1 cellular context compared by ENCODE assay signal in the genomic region with DNA sequence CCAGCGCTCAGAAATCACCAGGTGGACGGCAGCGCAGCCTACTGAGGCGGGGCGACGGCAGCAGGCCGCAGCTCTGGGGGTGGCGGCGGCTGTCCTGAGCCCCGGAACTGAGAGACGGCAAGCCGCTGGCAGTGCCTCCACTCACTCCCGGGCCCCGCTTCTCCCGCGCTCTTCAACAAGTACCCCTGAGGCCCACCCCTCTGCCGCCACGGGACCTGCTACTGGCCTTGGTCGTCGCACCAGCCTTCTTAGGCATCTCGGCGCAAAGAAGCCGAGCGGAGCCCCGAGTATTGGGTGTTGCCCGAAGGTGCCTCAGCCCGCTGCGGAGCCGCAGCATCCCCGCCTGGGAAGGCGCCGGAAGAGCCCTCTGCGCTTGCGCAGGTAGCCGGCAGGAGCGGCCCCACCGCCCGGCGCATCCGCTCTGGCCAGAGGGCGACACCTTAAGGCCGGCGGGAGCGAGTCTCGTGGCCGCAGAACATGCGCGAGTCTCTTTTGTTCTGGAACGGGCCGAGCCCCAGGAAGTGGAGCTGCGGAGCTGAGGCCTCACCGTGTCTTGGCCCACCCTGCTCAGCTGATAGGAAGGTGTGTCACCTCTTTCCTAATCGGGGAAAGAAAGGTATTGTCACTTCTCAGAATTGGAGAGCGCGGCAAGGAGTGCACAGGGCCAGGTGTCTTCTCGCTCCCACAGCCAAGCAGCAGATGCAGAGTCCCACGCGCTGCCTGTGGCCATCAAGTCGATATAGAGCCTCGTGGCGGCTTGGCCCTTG.
TF ChIP-seq lines count a peak whose summit lies in the region.

Gene C15orf40 (minus strand): TSS at position 369 of the 767 bp plus-strand sequence. CDS start 32 bp downstream, at position 337.

TF ChIP-seq in H1, 55 proteins besides CTCF, POLR2A, EP300 and RAD21 (continues in another document):
- TF ChIP-seq CREB1 (IDR thresholded peaks at IDR 0.05) (peak; percentile 62), SP2 (IDR thresholded peaks at IDR 0.05; ENCODE audit: low read length) (peak; percentile 48; the same call in 1 of the 2 replicates), NANOG (IDR thresholded peaks at IDR 0.05; ENCODE audit: insufficient read depth, low read depth, low read length, poor library complexity, severe bottlenecking) (no peak), CBX8 (IDR thresholded peaks at IDR 0.05; ENCODE audit: borderline replicate concordance, low read depth, low read length) (no peak), EZH2 (IDR thresholded peaks at IDR 0.05; ENCODE audit: low read depth, low read length, severe bottlenecking) (no peak), KDM4A (IDR thresholded peaks at IDR 0.05; ENCODE audit: low read depth, low read length, severe bottlenecking) (no peak), SIRT6 (IDR thresholded peaks at IDR 0.05; ENCODE audit: low read length) (no peak), GABPA (IDR thresholded peaks at IDR 0.05; ENCODE audit: borderline replicate concordance, insufficient read depth, low read length) (peak; percentile 59; the same call in 1 of the 2 replicates), TCF12 (IDR thresholded peaks at IDR 0.05; ENCODE audit: low read depth, low read length) (0 out of 2 replicates have a peak, but pooled peaks have one; percentile 31), CEBPB (IDR thresholded peaks at IDR 0.05; ENCODE audit: low read depth, low read length) (no peak), FOSL1 (IDR thresholded peaks at IDR 0.05; ENCODE audit: insufficient read depth, low read depth, low read length) (no peak), SP4 (IDR thresholded peaks at IDR 0.05; ENCODE audit: low read length) (no peak; the same call in 1 of the 2 replicates), ASH2L (IDR thresholded peaks at IDR 0.05; ENCODE audit: low read length) (peak; percentile 77), EGR1 (IDR thresholded peaks at IDR 0.05; ENCODE audit: borderline replicate concordance, low read depth, low read length) (peak; percentile 52; the same call in 1 of the 2 replicates), TAF7 (optimal IDR thresholded peaks at IDR 0.05; ENCODE audit: borderline replicate concordance, low read depth, low read length) (peak; percentile 63), KDM5A (IDR thresholded peaks at IDR 0.05; ENCODE audit: low read length) (0 out of 2 replicates have a peak, but pooled peaks have one; percentile 36), JUN (IDR thresholded peaks at IDR 0.05; ENCODE audit: low read depth, low read length) (no peak), SRF (IDR thresholded peaks at IDR 0.05; ENCODE audit: low read depth, low read length) (no peak), ATF3 (IDR thresholded peaks at IDR 0.05; ENCODE audit: insufficient read depth, low read depth, low read length) (0 out of 2 replicates have a peak, but pooled peaks have one; percentile 60), GTF2F1 (IDR thresholded peaks at IDR 0.05; ENCODE audit: borderline replicate concordance, low read depth, low read length) (peak; percentile 80), RXRA (IDR thresholded peaks at IDR 0.05; ENCODE audit: insufficient read depth, low read depth, low read length) (no peak), CTBP2 (IDR thresholded peaks at IDR 0.05; ENCODE audit: borderline replicate concordance, insufficient read depth, insufficient read length, low read length) (no peak), SAP30 (IDR thresholded peaks at IDR 0.05; ENCODE audit: insufficient read depth, insufficient replicate concordance, low read length) (peak; percentile 38), SUZ12 (IDR thresholded peaks at IDR 0.05; ENCODE audit: low read length) (no peak), RNF2 (IDR thresholded peaks at IDR 0.05; ENCODE audit: borderline replicate concordance, low read depth, low read length, missing control alignments, poor library complexity, severe bottlenecking) (no peak), HDAC6 (IDR thresholded peaks at IDR 0.05; ENCODE audit: low read depth, low read length) (no peak), CBX5 (IDR thresholded peaks at IDR 0.05; ENCODE audit: low read depth, low read length) (no peak), POLR2AphosphoS5 (IDR thresholded peaks at IDR 0.05; ENCODE audit: low read depth, low read length) (peak; percentile 74; the same call in 1 of the 2 replicates), CHD1 (IDR thresholded peaks at IDR 0.05; ENCODE audit: low read depth, low read length) (no peak), ZNF274 (IDR thresholded peaks at IDR 0.05; ENCODE audit: borderline replicate concordance, extremely low read depth, low read length) (no peak), TBP (IDR thresholded peaks at IDR 0.05; ENCODE audit: low read depth, low read length) (peak; percentile 77; the same call in 1 of the 2 replicates), JUND (IDR thresholded peaks at IDR 0.05; ENCODE audit: low read length) (no peak), CHD7 (IDR thresholded peaks at IDR 0.05; ENCODE audit: insufficient replicate concordance, low read length) (no peak), SP1 (IDR thresholded peaks at IDR 0.05; ENCODE audit: low read depth, low read length) (no peak), BRCA1 (IDR thresholded peaks at IDR 0.05; ENCODE audit: low read depth, low read length) (no peak), CHD2 (IDR thresholded peaks at IDR 0.05; ENCODE audit: low read length) (no peak), TEAD4 (IDR thresholded peaks at IDR 0.05; ENCODE audit: low read depth, low read length) (no peak), YY1 (IDR thresholded peaks at IDR 0.05; ENCODE audit: low read depth, low read length) (no peak), NRF1 (IDR thresholded peaks at IDR 0.05; ENCODE audit: low read depth, low read length) (peak; percentile 92), BCL11A (IDR thresholded peaks at IDR 0.05; ENCODE audit: low read depth in 2 of 2, low read length in 2 of 2) (no peak), RFX5 (IDR thresholded peaks at IDR 0.05; ENCODE audit: borderline replicate concordance, low read depth, low read length) (no peak), MAFK (IDR thresholded peaks at IDR 0.05; ENCODE audit: low read depth, low read length) (no peak), POU5F1 (IDR thresholded peaks at IDR 0.05; ENCODE audit: low read depth, low read length) (no peak), HDAC2 (IDR thresholded peaks at IDR 0.05; ENCODE audit: borderline replicate concordance in 1 of 2, low read depth in 2 of 2, low read length in 2 of 2) (no peak), KDM1A (IDR thresholded peaks at IDR 0.05; ENCODE audit: borderline replicate concordance, low read length) (no peak), SIX5 (IDR thresholded peaks at IDR 0.05; ENCODE audit: low read depth, low read length) (no peak), SIN3A (conservative IDR thresholded peaks at IDR 0.05 in 1 of 2, IDR thresholded peaks at IDR 0.05 in 1 of 2; ENCODE audit: low read depth in 1 of 2, low read length in 2 of 2) (peak in 1 of 2 experiments; percentile 68; a peak in 1 of 4 replicates), TAF1 (IDR thresholded peaks at IDR 0.05; ENCODE audit: low read depth, low read length) (peak; percentile 84), RBBP5 (IDR thresholded peaks at IDR 0.05; ENCODE audit: borderline replicate concordance, low read depth, low read length) (peak; percentile 75; the same call in 1 of the 2 replicates), BACH1 (IDR thresholded peaks at IDR 0.05; ENCODE audit: low read length) (no peak)
- TF ChIP-seq, protein P1, sequence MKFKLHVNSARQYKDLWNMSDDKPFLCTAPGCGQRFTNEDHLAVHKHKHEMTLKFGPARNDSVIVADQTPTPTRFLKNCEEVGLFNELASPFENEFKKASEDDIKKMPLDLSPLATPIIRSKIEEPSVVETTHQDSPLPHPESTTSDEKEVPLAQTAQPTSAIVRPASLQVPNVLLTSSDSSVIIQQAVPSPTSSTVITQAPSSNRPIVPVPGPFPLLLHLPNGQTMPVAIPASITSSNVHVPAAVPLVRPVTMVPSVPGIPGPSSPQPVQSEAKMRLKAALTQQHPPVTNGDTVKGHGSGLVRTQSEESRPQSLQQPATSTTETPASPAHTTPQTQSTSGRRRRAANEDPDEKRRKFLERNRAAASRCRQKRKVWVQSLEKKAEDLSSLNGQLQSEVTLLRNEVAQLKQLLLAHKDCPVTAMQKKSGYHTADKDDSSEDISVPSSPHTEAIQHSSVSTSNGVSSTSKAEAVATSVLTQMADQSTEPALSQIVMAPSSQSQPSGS (IDR thresholded peaks at IDR 0.05; ENCODE audit: low read length) = 0 out of 2 replicates have a peak, but pooled peaks have one; percentile 32
- TF ChIP-seq, protein P2, sequence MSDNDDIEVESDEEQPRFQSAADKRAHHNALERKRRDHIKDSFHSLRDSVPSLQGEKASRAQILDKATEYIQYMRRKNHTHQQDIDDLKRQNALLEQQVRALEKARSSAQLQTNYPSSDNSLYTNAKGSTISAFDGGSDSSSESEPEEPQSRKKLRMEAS (IDR thresholded peaks at IDR 0.05) = peak; percentile 99
- TF ChIP-seq, protein P3, sequence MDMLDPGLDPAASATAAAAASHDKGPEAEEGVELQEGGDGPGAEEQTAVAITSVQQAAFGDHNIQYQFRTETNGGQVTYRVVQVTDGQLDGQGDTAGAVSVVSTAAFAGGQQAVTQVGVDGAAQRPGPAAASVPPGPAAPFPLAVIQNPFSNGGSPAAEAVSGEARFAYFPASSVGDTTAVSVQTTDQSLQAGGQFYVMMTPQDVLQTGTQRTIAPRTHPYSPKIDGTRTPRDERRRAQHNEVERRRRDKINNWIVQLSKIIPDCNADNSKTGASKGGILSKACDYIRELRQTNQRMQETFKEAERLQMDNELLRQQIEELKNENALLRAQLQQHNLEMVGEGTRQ (IDR thresholded peaks at IDR 0.05; ENCODE audit: low read length) = 0 out of 2 replicates have a peak, but pooled peaks have one; percentile 5
- TF ChIP-seq, protein P4, sequence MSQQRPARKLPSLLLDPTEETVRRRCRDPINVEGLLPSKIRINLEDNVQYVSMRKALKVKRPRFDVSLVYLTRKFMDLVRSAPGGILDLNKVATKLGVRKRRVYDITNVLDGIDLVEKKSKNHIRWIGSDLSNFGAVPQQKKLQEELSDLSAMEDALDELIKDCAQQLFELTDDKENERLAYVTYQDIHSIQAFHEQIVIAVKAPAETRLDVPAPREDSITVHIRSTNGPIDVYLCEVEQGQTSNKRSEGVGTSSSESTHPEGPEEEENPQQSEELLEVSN (IDR thresholded peaks at IDR 0.05) = peak; percentile 93
